14 cellular contexts compared by ENCODE assay signal in the genomic region with DNA sequence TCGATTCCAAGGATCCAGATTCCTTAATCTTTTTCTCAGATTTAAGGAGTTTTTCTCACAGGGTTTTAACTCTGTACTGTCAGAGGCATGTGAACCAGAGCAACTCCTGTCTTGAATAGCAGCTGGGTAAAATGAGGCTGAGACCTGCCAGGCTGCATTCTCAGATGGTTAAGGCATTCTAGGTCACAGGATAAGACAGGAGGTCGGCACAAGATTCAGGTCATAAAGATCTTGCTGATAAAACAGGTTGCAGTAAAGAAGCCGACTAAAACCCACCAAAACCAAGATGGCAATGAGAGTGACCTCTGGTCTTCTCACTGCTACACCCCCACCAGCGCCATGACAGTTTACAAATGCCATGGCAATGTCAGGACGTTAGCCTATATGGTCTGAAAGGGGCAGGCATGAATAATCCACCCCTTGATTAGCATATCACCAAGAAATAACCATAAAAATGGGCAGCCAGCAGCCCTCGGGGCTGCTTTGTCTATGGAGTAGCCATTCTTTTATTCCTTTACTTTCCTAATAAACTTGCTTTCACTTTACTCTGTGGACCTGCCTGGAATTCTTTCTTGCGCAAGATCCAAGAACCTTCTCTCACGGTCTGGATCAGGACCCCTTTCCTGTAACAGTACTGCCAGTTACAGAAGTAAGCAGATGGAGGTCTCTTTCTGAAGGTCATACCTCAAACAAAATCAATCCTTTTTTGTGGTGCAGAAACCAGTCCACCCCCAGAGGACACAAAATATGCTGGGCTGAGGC.
A peak's percentile ranks its signal among the peaks of the same experiment; 100 is the strongest.
DNase-seq lines count a peak whose midpoint lies in the region; TF ChIP-seq lines count a peak whose summit lies in the region.
"Had no signal": no experiment of that assay in that cellular context is flagged by ENCODE, and none has a peak within 500 bp of the region (broad histone marks: within the 10 kb centered on the region; RNA-seq: fewer than 3 reads in every experiment).

No MANE protein-coding gene starts in this region.

- H3K27me3 ChIP-seq in HUES6 (ENCODE audit: control insufficient read depth, insufficient read depth, low read length) (no peaks in the 10 kb centered on the region), endodermal cell (ENCODE audit: control insufficient read depth, insufficient read depth, low read length, poor library complexity, severe bottlenecking) (no peaks in the 10 kb centered on the region), subcutaneous abdominal adipose tissue (ENCODE audit: control insufficient read depth in 5 of 5, insufficient read depth in 4 of 5, low read length in 5 of 5) (no peaks in the 10 kb centered on the region)

- H3K27ac ChIP-seq in HUES6 (ENCODE audit: low read depth, low read length): peak overlapping the region; percentile 76
- peak overlapping the region; percentile 21 for H3K27ac ChIP-seq in endodermal cell (ENCODE audit: low read depth, low read length)
- peak overlapping the region; percentile 50 for H3K27ac ChIP-seq in subcutaneous abdominal adipose tissue (ENCODE audit: low read depth, low read length)

- DNase-seq in endodermal cell (no peak), mesothelial cell of epicardium (ENCODE audit: low spot score in 2 of 2, unreplicated experiment in 2 of 2) (no peak), G401 (ENCODE audit: low spot score) (no peak), activated gamma-delta T cell (lab: John Stamatoyannopoulos, UW) (no peak), SKM-1 (lab: John Stamatoyannopoulos, UW; ENCODE audit: unreplicated experiment) (no peak)
- no peak for DNase-seq in activated CD4-positive, CD25-positive, alpha-beta regulatory T cell treated with anti-CD3 and anti-CD28 coated beads, Interleukin-2, amount 50 U/mL, for 72 hours
- DNase-seq: activated CD4-positive, alpha-beta T cell treated with anti-CD3 and anti-CD28 coated beads, Interleukin-2, amount 50 U/mL, for 48 hours; activated naive CD4-positive, alpha-beta T cell treated with anti-CD3 and anti-CD28 coated beads, Interleukin-2, amount 10 ng/mL, durations not matched to agents 7 days and 5 days; NCI-H1436; RPMI8226 had no signal

- H3K9me3 Mint-ChIP-seq in endodermal cell (no peaks in the 10 kb centered on the region), mesothelial cell of epicardium (no peaks in the 10 kb centered on the region)
- H3K9me3 Mint-ChIP-seq: activated naive CD4-positive, alpha-beta T cell treated with anti-CD3 and anti-CD28 coated beads, Interleukin-2, amount 10 ng/mL, durations not matched to agents 7 days and 5 days; dendritic cell treated with granulocyte-macrophage colony-stimulating factor and Interleukin-4, amounts not matched to agents 40 ng/mL and 50 ng/mL, for 4 days; memory B cell had no signal

- H3K4me3 Mint-ChIP-seq in endodermal cell (no peak overlapping the region), mesothelial cell of epicardium (no peak overlapping the region)
- H3K4me3 Mint-ChIP-seq: activated naive CD4-positive, alpha-beta T cell treated with anti-CD3 and anti-CD28 coated beads, Interleukin-2, amount 10 ng/mL, durations not matched to agents 7 days and 5 days; dendritic cell treated with granulocyte-macrophage colony-stimulating factor and Interleukin-4, amounts not matched to agents 40 ng/mL and 50 ng/mL, for 4 days; memory B cell had no signal

- in situ Hi-C loops in G401 (cut with HindIII; ENCODE audit: low sequenced_read_pairs): no loop called here

- TF ChIP-seq CTCF in endodermal cell (conservative IDR thresholded peaks at IDR 0.05) (no peak), mesothelial cell of epicardium (IDR thresholded peaks at IDR 0.05; ENCODE audit: unreplicated experiment) (no peak)

- H3K27me3 Mint-ChIP-seq in endodermal cell (ENCODE audit: insufficient read depth) (no peaks in the 10 kb centered on the region), mesothelial cell of epicardium (ENCODE audit: low read depth) (no peaks in the 10 kb centered on the region)
- H3K27me3 Mint-ChIP-seq: activated naive CD4-positive, alpha-beta T cell treated with anti-CD3 and anti-CD28 coated beads, Interleukin-2, amount 10 ng/mL, durations not matched to agents 7 days and 5 days; dendritic cell treated with granulocyte-macrophage colony-stimulating factor and Interleukin-4, amounts not matched to agents 40 ng/mL and 50 ng/mL, for 4 days; memory B cell had no signal

- H3K9me3 ChIP-seq in HUES6 (ENCODE audit: control insufficient read depth, insufficient read depth, low read depth, low read length): no peaks in the 10 kb centered on the region
- H3K9me3 ChIP-seq in endodermal cell (ENCODE audit: control insufficient read depth, low read length): no peaks in the 10 kb centered on the region
- H3K9me3 ChIP-seq in subcutaneous abdominal adipose tissue (ENCODE audit: control insufficient read depth in 5 of 5, low read length in 5 of 5): no peaks in the 10 kb centered on the region

- peak overlapping the region; percentile 32 for H3K4me3 ChIP-seq in HUES6 (ENCODE audit: low read depth, low read length)
- H3K4me3 ChIP-seq in endodermal cell (ENCODE audit: low read length): no peak overlapping the region
- H3K4me3 ChIP-seq in subcutaneous abdominal adipose tissue (ENCODE audit: low read depth in 1 of 5, low read length in 5 of 5): no peak overlapping the region

- H3K4me1 ChIP-seq in HUES6 (ENCODE audit: control insufficient read depth, insufficient read depth, low read length) (peaks cover 46% of the 10 kb centered on the region), endodermal cell (ENCODE audit: control insufficient read depth, insufficient read depth, low read length) (no peaks in the 10 kb centered on the region), subcutaneous abdominal adipose tissue (ENCODE audit: control insufficient read depth in 5 of 5, insufficient read depth in 5 of 5, low read length in 5 of 5) (peaks cover 0 to 26% (median 11%) of the 10 kb centered on the region in 5 donors)

- peaks cover 6% of the 10 kb centered on the region for H3K36me3 Mint-ChIP-seq in endodermal cell (ENCODE audit: low read depth)
- peaks cover 3% of the 10 kb centered on the region for H3K36me3 Mint-ChIP-seq in mesothelial cell of epicardium

- H3K4me1 Mint-ChIP-seq in endodermal cell: peaks cover 46% of the 10 kb centered on the region
- peaks cover 37% of the 10 kb centered on the region for H3K4me1 Mint-ChIP-seq in mesothelial cell of epicardium
- H3K4me1 Mint-ChIP-seq: memory B cell had no signal

- peak overlapping the region; percentile 80 for H3K27ac Mint-ChIP-seq in endodermal cell
- peak overlapping the region; percentile 86 for H3K27ac Mint-ChIP-seq in mesothelial cell of epicardium
- H3K27ac Mint-ChIP-seq: dendritic cell treated with granulocyte-macrophage colony-stimulating factor and Interleukin-4, amounts not matched to agents 40 ng/mL and 50 ng/mL, for 4 days; memory B cell had no signal

- WGBS in endodermal cell (ENCODE audit: insufficient coverage in 1 of 2, insufficient read length in 1 of 2), 2 experiments: 71 to 78% methylated on average over 8 of the region's 8 CpGs

- H3K36me3 ChIP-seq in HUES6 (ENCODE audit: control insufficient read depth, insufficient read depth, low read length): no peaks in the 10 kb centered on the region
- peaks cover 4% of the 10 kb centered on the region for H3K36me3 ChIP-seq in endodermal cell (ENCODE audit: control insufficient read depth, insufficient read depth, low read length)
- H3K36me3 ChIP-seq in subcutaneous abdominal adipose tissue (ENCODE audit: control insufficient read depth in 5 of 5, insufficient read depth in 5 of 5, low read length in 5 of 5): no peaks in the 10 kb centered on the region

- H3K9ac ChIP-seq in HUES6 (ENCODE audit: low read length) (peak overlapping the region; percentile 61), endodermal cell (ENCODE audit: extremely low read depth, low read length, poor library complexity, severe bottlenecking) (no peak overlapping the region), subcutaneous abdominal adipose tissue (ENCODE audit: low read length in 5 of 5) (peak overlapping the region in 1 of 5 donors; percentile 35)

Comparison
In these comparisons a context has a peak if more than half of its experiments do, and no peak if none do; other contexts are left out.
1. H3K27ac ChIP-seq: peak in every context shown above with its lines; median percentile 76 in HUES6; 50 in subcutaneous abdominal adipose tissue; 21 in endodermal cell.